19 cellular contexts compared by ENCODE assay signal in genomic region chr11:65016705-65017104, GRCh38. TPM values are rescaled to one million over a fixed set of nuclear protein-coding genes. Genes with fewer than 3 reads are reported as not detected.
DNase-seq lines count a peak whose midpoint lies in the region; ATAC-seq, FAIRE-seq and TF ChIP-seq lines count a peak whose summit lies in the region.
"Had no signal": no experiment of that assay in that cellular context is flagged by ENCODE, and none has a peak within 500 bp of the region (broad histone marks: within the 10 kb centered on the region; RNA-seq: fewer than 3 reads in every experiment).

No MANE protein-coding gene starts in this region.

- peaks cover 30% of the 10 kb centered on the region for H3K4me1 Mint-ChIP-seq in stimulated activated naive CD8-positive, alpha-beta T cell treated with anti-CD3 and anti-CD28 coated beads, Interleukin-15, Interleukin-2, amounts not matched to agents 100 ng/mL and 50 ng/mL, for 24 hours (ENCODE audit: low read depth)
- peaks cover 18% of the 10 kb centered on the region for H3K4me1 Mint-ChIP-seq in WTC11
- peaks cover 25% of the 10 kb centered on the region for H3K4me1 Mint-ChIP-seq in activated CD4-positive, alpha-beta T cell treated with anti-CD3 and anti-CD28 coated beads for 36 hours

- H3K9me3 ChIP-seq in esophagus muscularis mucosa: no peaks in the 10 kb centered on the region
- H3K9me3 ChIP-seq: heart left ventricle, ovary had no signal

- no peak for FAIRE-seq in frontal cortex (lab: Jason Lieb, UNC)
- FAIRE-seq: GM19239, kidney had no signal

- H3K4me1 ChIP-seq in esophagus muscularis mucosa: peaks cover 16 to 37% (median 34%) of the 10 kb centered on the region in 4 donors

- intact Hi-C loops in activated CD4-positive, alpha-beta T cell treated with anti-CD3 and anti-CD28 coated beads for 36 hours (cut with DNase I, micrococcal nuclease): no loop called here
- intact Hi-C loops in esophagus muscularis mucosa (cut with DNase I): loop anchor here (10.0 kb wide), 1 partner anchor 172 kb away; the partner anchor contains the start of gene CDC42BPG

- CTCF ChIA-PET in WTC11 (lab: Charles Lee): interaction anchor here (5.4 kb wide), 1 partner anchor 95 kb away, joined by 37 read pairs; the partner anchor contains the start of gene TM7SF2
- CTCF ChIA-PET in activated CD4-positive, alpha-beta T cell treated with anti-CD3 and anti-CD28 coated beads for 36 hours (lab: Charles Lee): no interaction called here

- no peak overlapping the region for H3K4me3 ChIP-seq in esophagus muscularis mucosa
- H3K4me3 ChIP-seq: heart left ventricle, ovary had no signal

- H3K9me3 Mint-ChIP-seq in stimulated activated naive CD8-positive, alpha-beta T cell treated with anti-CD3 and anti-CD28 coated beads, Interleukin-15, Interleukin-2, amounts not matched to agents 100 ng/mL and 50 ng/mL, for 24 hours: no peaks in the 10 kb centered on the region
- H3K9me3 Mint-ChIP-seq in WTC11: no peaks in the 10 kb centered on the region
- no peaks in the 10 kb centered on the region for H3K9me3 Mint-ChIP-seq in activated CD4-positive, alpha-beta T cell treated with anti-CD3 and anti-CD28 coated beads for 36 hours (ENCODE audit: low read depth)

- TF ChIP-seq EP300 in esophagus muscularis mucosa (IDR thresholded peaks at IDR 0.05): no peak

- WGBS in esophagus muscularis mucosa: 87% methylated on average over 4 of the region's 4 CpGs

- TF ChIP-seq POLR2A in esophagus muscularis mucosa (IDR thresholded peaks at IDR 0.05; ENCODE audit: low read depth): no peak

- no peak for TF ChIP-seq CTCF in WTC11 (IDR thresholded peaks at IDR 0.05)
- no peak for TF ChIP-seq CTCF in esophagus muscularis mucosa (IDR thresholded peaks at IDR 0.05)

- POLR2A ChIA-PET in WTC11 (lab: Charles Lee): no interaction called here
- POLR2A ChIA-PET in activated CD4-positive, alpha-beta T cell treated with anti-CD3 and anti-CD28 coated beads for 36 hours (lab: Charles Lee): no interaction called here

- ATAC-seq in stimulated activated naive CD8-positive, alpha-beta T cell treated with anti-CD3 and anti-CD28 coated beads, Interleukin-15, Interleukin-2, amounts not matched to agents 100 U/mL and 50 U/mL, for 24 hours: no peak
- ATAC-seq in WTC11 (no peak), esophagus mucosa (peak; percentile 54)
- no peak for ATAC-seq in activated CD4-positive, alpha-beta T cell treated with anti-CD3 and anti-CD28 coated beads for 36 hours
- ATAC-seq: heart left ventricle had no signal

- H3K36me3 ChIP-seq in esophagus muscularis mucosa: peaks cover 21 to 45% (median 39%) of the 10 kb centered on the region in 4 donors
- H3K36me3 ChIP-seq: ovary had no signal

- H3K4me3 Mint-ChIP-seq in stimulated activated naive CD8-positive, alpha-beta T cell treated with anti-CD3 and anti-CD28 coated beads, Interleukin-15, Interleukin-2, amounts not matched to agents 100 ng/mL and 50 ng/mL, for 24 hours: peak overlapping the region; percentile 17
- no peak overlapping the region for H3K4me3 Mint-ChIP-seq in WTC11
- H3K4me3 Mint-ChIP-seq in activated CD4-positive, alpha-beta T cell treated with anti-CD3 and anti-CD28 coated beads for 36 hours: no peak overlapping the region

- H3K36me3 Mint-ChIP-seq in stimulated activated naive CD8-positive, alpha-beta T cell treated with anti-CD3 and anti-CD28 coated beads, Interleukin-15, Interleukin-2, amounts not matched to agents 100 ng/mL and 50 ng/mL, for 24 hours (ENCODE audit: low read depth): peaks cover 26% of the 10 kb centered on the region
- peaks cover 40% of the 10 kb centered on the region for H3K36me3 Mint-ChIP-seq in WTC11
- peaks cover 22% of the 10 kb centered on the region for H3K36me3 Mint-ChIP-seq in activated CD4-positive, alpha-beta T cell treated with anti-CD3 and anti-CD28 coated beads for 36 hours (ENCODE audit: low read depth)

- H3K27ac ChIP-seq in esophagus muscularis mucosa (replicated peaks in 1 of 4): no peak overlapping the region
- H3K27ac ChIP-seq: heart left ventricle, ovary had no signal

- H3K27ac Mint-ChIP-seq in stimulated activated naive CD8-positive, alpha-beta T cell treated with anti-CD3 and anti-CD28 coated beads, Interleukin-15, Interleukin-2, amounts not matched to agents 100 ng/mL and 50 ng/mL, for 24 hours: peak overlapping the region; percentile 37
- H3K27ac Mint-ChIP-seq in WTC11: peak overlapping the region; percentile 30
- no peak overlapping the region for H3K27ac Mint-ChIP-seq in activated CD4-positive, alpha-beta T cell treated with anti-CD3 and anti-CD28 coated beads for 36 hours

- DNase-seq in stimulated activated naive CD8-positive, alpha-beta T cell treated with anti-CD3 and anti-CD28 coated beads, Interleukin-15, Interleukin-2, amounts not matched to agents 100 U/mL and 50 U/mL, for 24 hours: no peak
- DNase-seq in WTC11 (ENCODE audit: low spot score) (peak; percentile 28), HK-2 (ENCODE audit: unreplicated experiment) (no peak), frontal cortex (ENCODE audit: low spot score in 2 of 2) (no peak), esophagus muscularis mucosa (ENCODE audit: extremely low spot score) (no peak)
- DNase-seq in activated CD4-positive, alpha-beta T cell treated with anti-CD3 and anti-CD28 coated beads for 36 hours: no peak
- DNase-seq: GDM1; heart left ventricle; Karpas-422; kidney; midbrain; NCI-H1417 treated with DMSO at 0.1 percent for 48 hours; NCI-H446; ovary; SIG-M5; stimulated activated naive CD4-positive, alpha-beta T cell had no signal

- no peaks in the 10 kb centered on the region for H3K27me3 ChIP-seq in esophagus muscularis mucosa
- H3K27me3 ChIP-seq: heart left ventricle, ovary had no signal

- H3K27me3 Mint-ChIP-seq in stimulated activated naive CD8-positive, alpha-beta T cell treated with anti-CD3 and anti-CD28 coated beads, Interleukin-15, Interleukin-2, amounts not matched to agents 100 ng/mL and 50 ng/mL, for 24 hours: no peaks in the 10 kb centered on the region
- no peaks in the 10 kb centered on the region for H3K27me3 Mint-ChIP-seq in WTC11 (ENCODE audit: low read depth)
- no peaks in the 10 kb centered on the region for H3K27me3 Mint-ChIP-seq in activated CD4-positive, alpha-beta T cell treated with anti-CD3 and anti-CD28 coated beads for 36 hours

TF ChIP-seq in WTC11, 78 proteins besides CTCF, POLR2A, EP300 and RAD21 (continues in another document):
- TF ChIP-seq FOXP4 (CRISPR knock-in tag; IDR thresholded peaks at IDR 0.05) (no peak), ZNF232 (CRISPR knock-in tag; IDR thresholded peaks at IDR 0.05) (no peak)
- TF ChIP-seq, protein P1, sequence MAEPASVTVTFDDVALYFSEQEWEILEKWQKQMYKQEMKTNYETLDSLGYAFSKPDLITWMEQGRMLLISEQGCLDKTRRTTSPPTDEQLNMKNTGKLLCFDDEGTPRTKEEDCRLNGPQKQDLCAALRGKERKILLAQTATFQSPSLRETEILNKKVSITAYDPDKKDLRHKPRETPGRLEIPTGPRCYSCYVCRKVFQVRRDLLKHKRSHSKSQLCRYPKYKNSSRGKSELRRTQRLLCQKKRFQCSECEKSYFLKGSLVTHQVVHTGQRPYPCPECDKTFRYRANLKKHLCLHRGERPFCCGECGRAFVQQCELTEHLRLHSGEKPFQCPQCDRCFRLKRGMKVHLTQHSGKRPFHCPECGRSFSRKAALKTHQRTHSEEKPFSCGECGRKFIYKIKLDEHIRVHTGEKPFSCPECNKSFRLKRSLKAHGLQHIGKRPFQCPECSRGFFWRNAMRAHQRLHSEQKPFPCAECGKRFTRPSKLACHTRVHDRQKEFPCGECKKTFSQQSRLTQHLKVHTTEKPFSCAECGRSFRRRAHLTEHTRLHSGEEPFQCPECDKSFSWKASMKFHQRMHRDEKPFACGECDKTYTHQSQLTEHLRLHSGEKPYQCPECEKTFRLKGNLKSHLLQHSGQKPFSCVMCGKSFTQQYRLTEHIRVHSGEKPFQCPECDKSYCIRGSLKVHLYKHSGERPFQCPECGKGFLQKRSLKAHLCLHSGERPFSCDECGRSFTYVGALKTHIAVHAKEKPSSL (CRISPR knock-in tag; conservative IDR thresholded peaks at IDR 0.05): no peak

RNA-seq across cellular contexts. Expression of gene ARL2, which starts 2.7 kb away (rescaled TPM):
- total RNA-seq in WTC11 (2021): 171 to 248 TPM (median 235 TPM) in 3 replicates
- total RNA-seq in esophagus mucosa: 43.9 TPM
- total RNA-seq in frontal cortex: 50.5 TPM
- total RNA-seq in activated CD4-positive, alpha-beta T cell treated with anti-CD3 and anti-CD28 coated beads for 36 hours: 100 to 1,000 TPM in 1 of 2 experiments, 10 to 100 TPM in 1; 89.6 to 109 TPM
- total RNA-seq in esophagus muscularis mucosa: 100 to 1,000 TPM; 150 to 189 (median 172) TPM

RNA-seq across cellular contexts. Expression of gene SNX15, which starts 10.5 kb away (rescaled TPM):
- total RNA-seq in WTC11 (2021): 16.7 to 19.6 TPM (median 17.6 TPM) in 3 replicates
- total RNA-seq in esophagus mucosa: 12.2 TPM
- 17.9 TPM for total RNA-seq in frontal cortex
- 10 to 100 TPM; 12.1 to 14.2 TPM for total RNA-seq in activated CD4-positive, alpha-beta T cell treated with anti-CD3 and anti-CD28 coated beads for 36 hours
- 10 to 100 TPM; 21.2 to 57.1 (median 33.1) TPM for total RNA-seq in esophagus muscularis mucosa

RNA-seq across cellular contexts. Expression of gene BATF2, which starts 19.9 kb away (rescaled TPM):
- total RNA-seq in WTC11 (2021) (1.3 to 3.2 TPM (median 2.2 TPM) in 3 replicates), esophagus mucosa (not detected), frontal cortex (not detected), esophagus muscularis mucosa (1 to 10 TPM in 3 of 4 donors, under 1 TPM in 1; 0.42 to 5.1 (median 3.1) TPM)
- not detected for total RNA-seq in activated CD4-positive, alpha-beta T cell treated with anti-CD3 and anti-CD28 coated beads for 36 hours

RNA-seq across cellular contexts. Expression of gene SAC3D1, which starts 24.3 kb away (rescaled TPM):
- 22.2 to 26.2 TPM (median 22.8 TPM) in 3 replicates for total RNA-seq in WTC11 (2021)
- total RNA-seq in esophagus mucosa: 11.3 TPM
- 5.7 TPM for total RNA-seq in frontal cortex
- 10 to 100 TPM; 10.5 to 12.1 TPM for total RNA-seq in activated CD4-positive, alpha-beta T cell treated with anti-CD3 and anti-CD28 coated beads for 36 hours
- total RNA-seq in esophagus muscularis mucosa: 10 to 100 TPM in 3 of 4 donors, 1 to 10 TPM in 1; 9.6 to 21.8 (median 13.1) TPM

RNA-seq across cellular contexts. Expression of gene NAALADL1, which starts 41.6 kb away (rescaled TPM):
- total RNA-seq in WTC11 (2021): 4.5 to 6.1 TPM (median 5.9 TPM) in 3 replicates
- 2.7 TPM for total RNA-seq in esophagus mucosa
- 4.1 TPM for total RNA-seq in frontal cortex
- total RNA-seq in activated CD4-positive, alpha-beta T cell treated with anti-CD3 and anti-CD28 coated beads for 36 hours: 10 to 100 TPM; 11.7 to 13.6 TPM
- total RNA-seq in esophagus muscularis mucosa: 10 to 100 TPM; 22.8 to 43.7 (median 31.0) TPM
